ENCODE assay signal across 15 cellular contexts in genomic region chr6:131023834-131024504, GRCh38. TPM values are rescaled to one million over a fixed set of nuclear protein-coding genes. Genes with fewer than 3 reads are reported as not detected.
A peak's percentile ranks its signal among the peaks of the same experiment; 100 is the strongest.
DNase-seq lines count a peak whose midpoint lies in the region; ATAC-seq lines count a peak whose summit lies in the region.
"Had no signal": no experiment of that assay in that cellular context is flagged by ENCODE, and none has a peak within 500 bp of the region (broad histone marks: within the 10 kb centered on the region; RNA-seq: fewer than 3 reads in every experiment).

No MANE protein-coding gene starts in this region.

- H3K27me3 ChIP-seq in adipocyte (replicated peaks; ENCODE audit: control insufficient read depth, insufficient read depth, low read length) = no peaks in the 10 kb centered on the region
- H3K27me3 ChIP-seq: upper lobe of right lung had no signal

- H3K36me3 ChIP-seq in adipocyte (ENCODE audit: control insufficient read depth, insufficient read depth, low read length, severe bottlenecking) = no peaks in the 10 kb centered on the region
- H3K36me3 ChIP-seq: upper lobe of right lung had no signal

- ATAC-seq in HG02938 (IDR thresholded peaks at IDR 0.05; ENCODE audit: unreplicated experiment) = peak; percentile 26
- ATAC-seq in HG02610 (IDR thresholded peaks at IDR 0.05; ENCODE audit: unreplicated experiment) = no peak
- ATAC-seq in stimulated activated memory B cell treated with anti-CD40 and anti-IgM and Interleukin-4, amounts not matched to agents 10 μg/mL and 1 μg/mL and 100 μg/mL, for 72 hours = no peak
- ATAC-seq: Right ventricle myocardium inferior, upper lobe of right lung had no signal

- H3K36me3 Mint-ChIP-seq in stimulated activated memory B cell treated with anti-CD40 and anti-IgM and Interleukin-4, amounts not matched to agents 10 μg/mL and 1 μg/mL and 100 μg/mL, for 72 hours = no peaks in the 10 kb centered on the region

- no peaks in the 10 kb centered on the region for H3K27me3 Mint-ChIP-seq in stimulated activated memory B cell treated with anti-CD40 and anti-IgM and Interleukin-4, amounts not matched to agents 10 μg/mL and 1 μg/mL and 100 μg/mL, for 72 hours

- peaks cover 23% of the 10 kb centered on the region for H3K4me1 Mint-ChIP-seq in stimulated activated memory B cell treated with anti-CD40 and anti-IgM and Interleukin-4, amounts not matched to agents 10 μg/mL and 1 μg/mL and 100 μg/mL, for 72 hours

- no peak overlapping the region for H3K4me3 ChIP-seq in adipocyte (ENCODE audit: low read length)
- H3K4me3 ChIP-seq: upper lobe of right lung had no signal

- no peak overlapping the region for H3K27ac Mint-ChIP-seq in stimulated activated memory B cell treated with anti-CD40 and anti-IgM and Interleukin-4, amounts not matched to agents 10 μg/mL and 1 μg/mL and 100 μg/mL, for 72 hours

- peaks cover 5% of the 10 kb centered on the region for H3K4me1 ChIP-seq in adipocyte (ENCODE audit: control insufficient read depth, insufficient read depth, low read length)
- H3K4me1 ChIP-seq: upper lobe of right lung had no signal

- no peaks in the 10 kb centered on the region for H3K9me3 ChIP-seq in adipocyte (ENCODE audit: control insufficient read depth, low read length)
- H3K9me3 ChIP-seq: upper lobe of right lung had no signal

- H3K9me3 Mint-ChIP-seq in stimulated activated memory B cell treated with anti-CD40 and anti-IgM and Interleukin-4, amounts not matched to agents 10 μg/mL and 1 μg/mL and 100 μg/mL, for 72 hours = no peaks in the 10 kb centered on the region

- no peak overlapping the region for H3K9ac ChIP-seq in adipocyte (ENCODE audit: low read length)

- in situ Hi-C loops in Caki2 (cut with HindIII; ENCODE audit: low pct_unique_long_range_greater_than_20kb, low sequenced_read_pairs) = no loop called here

- DNase-seq in Caki2 (ENCODE audit: low read depth) (peak; percentile 53), adipocyte (ENCODE audit: low read depth) (peak; percentile 39), kidney tubule cell (ENCODE audit: low spot score) (peak; percentile 72), NOMO-1 treated with DMSO at 0.1 percent for 48 hours (lab: John Stamatoyannopoulos, UW; ENCODE audit: unreplicated experiment) (no peak), NCI-H524 (lab: John Stamatoyannopoulos, UW) (no peak)
- DNase-seq: activated CD4-positive, alpha-beta T cell treated with anti-CD3 and anti-CD28 coated beads, Interleukin-2, amount 50 U/mL, for 4 hours; amniotic stem cell; DMS79; NCI-H1092 treated with DMSO at 0.1 percent for 48 hours; stimulated activated CD4-positive, alpha-beta T cell treated with anti-CD3 and anti-CD28 coated beads, Interleukin-4, amount 100 ng/mL, for 4 hours; upper lobe of right lung had no signal

- no peak overlapping the region for H3K4me3 Mint-ChIP-seq in stimulated activated memory B cell treated with anti-CD40 and anti-IgM and Interleukin-4, amounts not matched to agents 10 μg/mL and 1 μg/mL and 100 μg/mL, for 72 hours

RNA-seq across cellular contexts. Expression of gene EPB41L2, which starts 39.1 kb away (rescaled TPM):
- 37.9 and 66.1 TPM in 2 replicates for total RNA-seq in Caki2 (2014; rRNA removed; shearing (Covaris generic); ENCODE audit: low replicate concordance)

Comparison
In these comparisons a context has a peak if more than half of its experiments do, and no peak if none do; other contexts are left out.
1. DNase-seq: peak in Caki2 (single experiment), adipocyte (single experiment) and kidney tubule cell (single experiment); none in NOMO-1 treated with DMSO at 0.1 percent for 48 hours (single experiment) and NCI-H524 (0 of 2).